Comparison of ENCODE assay signal across 17 cellular contexts in genomic region chr15:80635953-80636352, GRCh38. TPM values are rescaled to one million over a fixed set of nuclear protein-coding genes. Genes with fewer than 3 reads are reported as not detected.
DNase-seq lines count a peak whose midpoint lies in the region; ATAC-seq and TF ChIP-seq lines count a peak whose summit lies in the region.
"Had no signal": no experiment of that assay in that cellular context is flagged by ENCODE, and none has a peak within 500 bp of the region (broad histone marks: within the 10 kb centered on the region; RNA-seq: fewer than 3 reads in every experiment).

No MANE protein-coding gene starts in this region.

- no peak for TF ChIP-seq EP300 in stomach (IDR thresholded peaks at IDR 0.05)

- DNase-seq in Right ventricle myocardium superior (peak; percentile 69), cardiac septum (ENCODE audit: low spot score) (no peak), left ventricle myocardium superior (peak; percentile 59), mucosa of gallbladder (ENCODE audit: low spot score) (peak; percentile 50), iPS-NIHi11 (ENCODE audit: low spot score) (no peak), stomach (no peak), SIG-M5 (lab: John Stamatoyannopoulos, UW) (no peak), HK-2 (ENCODE audit: unreplicated experiment) (no peak)
- DNase-seq: 8988T, COR-L47, DND-41, GOT3, Kasumi-1, MG63, NCI-H1092, NCI-H510A, NCI-H748 treated with DMSO at 0.1 percent for 48 hours had no signal

- no peak overlapping the region for H3K27ac ChIP-seq in stomach

- 68 to 80% (median 76%) methylated on average over 5 of the region's 5 CpGs for WGBS in stomach, 5 donors

- no peak for TF ChIP-seq POLR2A in stomach (IDR thresholded peaks at IDR 0.05)

- TF ChIP-seq CTCF in stomach (IDR thresholded peaks at IDR 0.05), result no peak

- H3K4me1 ChIP-seq in stomach, result peaks cover 0 to 3% (median 0%) of the 10 kb centered on the region in 4 donors

- intact Hi-C loops in Right ventricle myocardium superior (cut with DNase I), result no loop called here
- intact Hi-C loops in cardiac septum (cut with DNase I), result loop anchor here (5.0 kb wide), 1 partner anchor 141 kb away; the partner anchor contains the start of gene CEMIP
- intact Hi-C loops in left ventricle myocardium superior (cut with micrococcal nuclease), result no loop called here
- intact Hi-C loops in stomach (cut with DNase I; ENCODE audit: low total_unique reads), result no loop called here

- H3K27me3 ChIP-seq in stomach, result no peaks in the 10 kb centered on the region
- H3K27me3 ChIP-seq: MG63 had no signal

- no peaks in the 10 kb centered on the region for H3K36me3 ChIP-seq in stomach
- H3K36me3 ChIP-seq: MG63 had no signal

- ATAC-seq in Right ventricle myocardium superior (ENCODE audit: poor library complexity) (peak; percentile 89), left ventricle myocardium superior (peak; percentile 92)

- no peak overlapping the region for H3K4me3 ChIP-seq in stomach
- H3K4me3 ChIP-seq: MG63 had no signal

- H3K9me3 ChIP-seq in stomach, result peaks cover 0 to 6% (median 3%) of the 10 kb centered on the region in 4 donors

RNA-seq across cellular contexts. Expression of gene ABHD17C, which starts 59.2 kb away (rescaled TPM):
- total RNA-seq in Right ventricle myocardium superior (8.0 TPM), cardiac septum (8.5 TPM), left ventricle myocardium superior (7.5 TPM), mucosa of gallbladder (11.2 TPM), stomach (10 to 100 TPM in 3 of 5 donors, 1 to 10 TPM in 2; 1.2 to 30.5 (median 25.1) TPM)
- polyA plus RNA-seq in stomach, result 10 to 100 TPM; 14.0 to 55.3 (median 17.1) TPM

Comparison
In these comparisons a context has a peak if more than half of its experiments do, and no peak if none do; other contexts are left out.
1. DNase-seq: peak in Right ventricle myocardium superior (single experiment), left ventricle myocardium superior (single experiment) and mucosa of gallbladder (single experiment); none in cardiac septum (single experiment), iPS-NIHi11 (single experiment), stomach (single experiment), SIG-M5 (single experiment) and HK-2 (single experiment).